ENCODE assay signal across 33 cellular contexts in genomic region chr18:48871391-48872166, GRCh38.
DNase-seq lines count a peak whose midpoint lies in the region; ATAC-seq and TF ChIP-seq lines count a peak whose summit lies in the region.
"Had no signal": no experiment of that assay in that cellular context is flagged by ENCODE, and none has a peak within 500 bp of the region (broad histone marks: within the 10 kb centered on the region; RNA-seq: fewer than 3 reads in every experiment).

No MANE protein-coding gene starts in this region.

- H3K4me2 ChIP-seq in BLaER1 (peak overlapping the region; percentile 39), trophoblast cell (ENCODE audit: low read length) (no peak overlapping the region)

- H3K79me1 ChIP-seq in trophoblast cell (ENCODE audit: low read length), result peaks cover 40% of the 10 kb centered on the region

- no peaks in the 10 kb centered on the region for H4K20me1 ChIP-seq in BLaER1

- no peak overlapping the region for H3K4me3 Mint-ChIP-seq in T-helper 17 cell
- no peak overlapping the region for H3K4me3 Mint-ChIP-seq in immature natural killer cell
- no peak overlapping the region for H3K4me3 Mint-ChIP-seq in WTC11
- H3K4me3 Mint-ChIP-seq: activated CD4-positive, alpha-beta memory T cell treated with anti-CD3 and anti-CD28 coated beads, Interleukin-2, amount 10 ng/mL, durations not matched to agents 7 days and 5 days; activated naive CD4-positive, alpha-beta T cell treated with anti-CD3 and anti-CD28 coated beads for 36 hours; activated T-helper 1 cell treated with anti-CD3 and anti-CD28 coated beads, Interleukin-12 subunit alpha, Interleukin-12 subunit beta, Interleukin-2, Interleukin-4 antibody, amounts not matched to agents 30 ng/mL and 10 ng/mL and 1 ng/mL, durations not matched to agents 14 hours and 24 hours and 36 hours; brain; memory B cell; stimulated activated effector memory CD8-positive, alpha-beta T cell treated with anti-CD3 and anti-CD28 coated beads, Interleukin-12 subunit alpha, Interleukin-12 subunit beta, amount 100 ng/mL, for 72 hours; T-helper 2 cell treated with Interferon-gamma antibody and Interleukin-4, amounts not matched to agents 5 μg/mL and 100 μg/mL, for 36 hours had no signal

- no peak for TF ChIP-seq CTCF in WTC11 (IDR thresholded peaks at IDR 0.05)

- POLR2A ChIA-PET in WTC11 (lab: Charles Lee), result no interaction called here

- H3K79me2 ChIP-seq in trophoblast cell (ENCODE audit: control insufficient read depth, insufficient read depth, low read length, poor library complexity), result peaks cover 5% of the 10 kb centered on the region

- no peak overlapping the region for H2AFZ ChIP-seq in trophoblast cell (ENCODE audit: insufficient read depth, low read length, poor library complexity)

- peak overlapping the region; percentile 69 for H3K18ac ChIP-seq in trophoblast cell (ENCODE audit: low read length)

- peak overlapping the region; percentile 79 for H2BK120ac ChIP-seq in trophoblast cell (ENCODE audit: insufficient read depth, low read length, poor library complexity)

- H2BK5ac ChIP-seq in trophoblast cell (ENCODE audit: low read depth, low read length, poor library complexity), result no peak overlapping the region

- ATAC-seq in T-helper 17 cell (no peak), WTC11 (no peak)
- ATAC-seq: gastrocnemius medialis; left colon; PC-3; Right ventricle myocardium inferior; sciatic nerve; SK-N-SH treated with all-trans-retinoic acid at 6 μM for 48 hours; stimulated activated effector memory CD8-positive, alpha-beta T cell treated with anti-CD3 and anti-CD28 coated beads, Interleukin-12 subunit alpha, Interleukin-12 subunit beta, amount 100 ng/mL, for 72 hours had no signal

- peaks cover 25% of the 10 kb centered on the region for H3K4me1 Mint-ChIP-seq in T-helper 17 cell
- peaks cover 38 to 39% of the 10 kb centered on the region in 2 donors for H3K4me1 Mint-ChIP-seq in immature natural killer cell
- H3K4me1 Mint-ChIP-seq in WTC11, result peaks cover 8% of the 10 kb centered on the region

- H2BK12ac ChIP-seq in trophoblast cell (ENCODE audit: low read length), result peak overlapping the region; percentile 97

- H4K8ac ChIP-seq in trophoblast cell (ENCODE audit: low read depth, low read length), result no peak overlapping the region

- H4K91ac ChIP-seq in trophoblast cell (ENCODE audit: low read depth, low read length), result peak overlapping the region; percentile 92

- H3K27ac ChIP-seq in BLaER1, result no peak overlapping the region
- no peak overlapping the region for H3K27ac ChIP-seq in trophoblast cell (ENCODE audit: low read depth, low read length)
- H3K27ac ChIP-seq: gastrocnemius medialis, neutrophil, prostate gland, suprapubic skin had no signal

- H3K9me3 Mint-ChIP-seq in immature natural killer cell, result no peaks in the 10 kb centered on the region
- no peaks in the 10 kb centered on the region for H3K9me3 Mint-ChIP-seq in WTC11
- H3K9me3 Mint-ChIP-seq: activated CD4-positive, alpha-beta memory T cell treated with anti-CD3 and anti-CD28 coated beads, Interleukin-2, amount 10 ng/mL, durations not matched to agents 7 days and 5 days; activated naive CD4-positive, alpha-beta T cell treated with anti-CD3 and anti-CD28 coated beads for 36 hours; activated T-helper 1 cell treated with anti-CD3 and anti-CD28 coated beads, Interleukin-12 subunit alpha, Interleukin-12 subunit beta, Interleukin-2, Interleukin-4 antibody, amounts not matched to agents 30 ng/mL and 10 ng/mL and 1 ng/mL, durations not matched to agents 14 hours and 24 hours and 36 hours; brain; memory B cell; stimulated activated effector memory CD8-positive, alpha-beta T cell treated with anti-CD3 and anti-CD28 coated beads, Interleukin-12 subunit alpha, Interleukin-12 subunit beta, amount 100 ng/mL, for 72 hours; T-helper 2 cell treated with Interferon-gamma antibody and Interleukin-4, amounts not matched to agents 5 μg/mL and 100 μg/mL, for 36 hours had no signal

- H3K27me3 ChIP-seq in BLaER1 (no peaks in the 10 kb centered on the region), trophoblast cell (ENCODE audit: insufficient read depth, low read length) (no peaks in the 10 kb centered on the region)
- H3K27me3 ChIP-seq: adrenal gland, gastrocnemius medialis, neutrophil, suprapubic skin had no signal

- H2AK5ac ChIP-seq in trophoblast cell (ENCODE audit: low read length), result peak overlapping the region; percentile 90

- H3K9ac ChIP-seq in BLaER1, result no peak overlapping the region
- no peak overlapping the region for H3K9ac ChIP-seq in trophoblast cell (ENCODE audit: low read length)

- H3K36me3 Mint-ChIP-seq in T-helper 17 cell (ENCODE audit: low read depth) (no peaks in the 10 kb centered on the region), immature natural killer cell (no peaks in the 10 kb centered on the region), WTC11 (no peaks in the 10 kb centered on the region)
- H3K36me3 Mint-ChIP-seq: brain, memory B cell had no signal

- H3K4ac ChIP-seq in trophoblast cell (ENCODE audit: low read depth, low read length), result peak overlapping the region; percentile 32

- H3K9me3 ChIP-seq in BLaER1, result no peaks in the 10 kb centered on the region
- H3K9me3 ChIP-seq in T-helper 17 cell (ENCODE audit: control insufficient read depth, low read length, poor library complexity, severe bottlenecking), result no peaks in the 10 kb centered on the region
- no peaks in the 10 kb centered on the region for H3K9me3 ChIP-seq in trophoblast cell (ENCODE audit: insufficient read depth, low read depth, low read length)
- H3K9me3 ChIP-seq: adrenal gland, gastrocnemius medialis, neutrophil, prostate gland, suprapubic skin had no signal

- H3K23ac ChIP-seq in trophoblast cell (ENCODE audit: low read length), result no peak overlapping the region

- H3K4me3 ChIP-seq in BLaER1, result no peak overlapping the region
- no peak overlapping the region for H3K4me3 ChIP-seq in trophoblast cell (ENCODE audit: low read depth, low read length)
- H3K4me3 ChIP-seq: adrenal gland, gastrocnemius medialis, prostate gland, suprapubic skin had no signal

- H3K27me3 Mint-ChIP-seq in T-helper 17 cell (no peaks in the 10 kb centered on the region), immature natural killer cell (ENCODE audit: low read depth in 3 of 3) (peaks cover 6 to 15% (median 9%) of the 10 kb centered on the region in 3 donors), WTC11 (ENCODE audit: low read depth) (peaks cover 5% of the 10 kb centered on the region; the same call in 1 of the 2 replicates)
- H3K27me3 Mint-ChIP-seq: activated CD4-positive, alpha-beta memory T cell treated with anti-CD3 and anti-CD28 coated beads, Interleukin-2, amount 10 ng/mL, durations not matched to agents 7 days and 5 days; memory B cell had no signal

- H3K36me3 ChIP-seq in BLaER1, result no peaks in the 10 kb centered on the region
- H3K36me3 ChIP-seq in trophoblast cell (ENCODE audit: control insufficient read depth in 1 of 2, insufficient read depth in 2 of 2, low read length in 2 of 2), result no peaks in the 10 kb centered on the region
- H3K36me3 ChIP-seq: adrenal gland, gastrocnemius medialis, neutrophil, prostate gland, suprapubic skin had no signal

- WGBS in trophoblast cell (ENCODE audit: extremely low coverage, insufficient coverage, insufficient read length), result no CpG with 5 or more reads among the region's 23 CpGs

- H3K27ac Mint-ChIP-seq in T-helper 17 cell (peak overlapping the region; percentile 47), immature natural killer cell (peak overlapping the region in 4 of 6 donors; percentile 32 to 60 (median 40)), WTC11 (no peak overlapping the region)
- H3K27ac Mint-ChIP-seq: activated CD4-positive, alpha-beta memory T cell treated with anti-CD3 and anti-CD28 coated beads, Interleukin-2, amount 10 ng/mL, durations not matched to agents 7 days and 5 days; activated naive CD4-positive, alpha-beta T cell treated with anti-CD3 and anti-CD28 coated beads for 36 hours; memory B cell; stimulated activated effector memory CD8-positive, alpha-beta T cell treated with anti-CD3 and anti-CD28 coated beads, Interleukin-12 subunit alpha, Interleukin-12 subunit beta, amount 100 ng/mL, for 72 hours; T-helper 2 cell treated with Interferon-gamma antibody and Interleukin-4, amounts not matched to agents 5 μg/mL and 100 μg/mL, for 36 hours had no signal

- DNase-seq in T-helper 17 cell, result no peak
- no peak for DNase-seq in immature natural killer cell
- no peak for DNase-seq in trophoblast cell
- DNase-seq in WTC11 (ENCODE audit: low spot score), result no peak
- no peak for DNase-seq in SW 1271 (lab: John Stamatoyannopoulos, UW)
- DNase-seq in stimulated activated naive CD4-positive, alpha-beta T cell treated with Interleukin-2 at 50 U/mL for 16 hours (lab: John Stamatoyannopoulos, UW), result no peak
- DNase-seq in NCI-H1105 treated with DMSO at 0.1 percent for 48 hours (lab: John Stamatoyannopoulos, UW), result no peak
- DNase-seq: activated CD4-positive, alpha-beta memory T cell treated with anti-CD3 and anti-CD28 coated beads, Interleukin-2, amount 10 ng/mL, durations not matched to agents 7 days and 5 days; activated CD8-positive, alpha-beta memory T cell treated with anti-CD3 and anti-CD28 coated beads, Interleukin-2, amount 50 U/mL, for 48 hours; activated naive CD4-positive, alpha-beta T cell treated with anti-CD3 and anti-CD28 coated beads for 36 hours; adrenal gland; EL; gastrocnemius medialis; hippocampal formation; KBM-7; left colon; NCI-H2029; NCI-H526; NK-92 treated with Interleukin-12 subunit alpha and Interleukin-12 subunit beta, amount 100 ng/mL, for 24 hours; PC-3; stimulated activated CD4-positive, alpha-beta T cell treated with anti-CD3 and anti-CD28 coated beads, Interleukin-15, amount 100 ng/mL, for 24 hours had no signal

- peaks cover 57% of the 10 kb centered on the region for H3K4me1 ChIP-seq in BLaER1
- H3K4me1 ChIP-seq in trophoblast cell (ENCODE audit: control insufficient read depth in 1 of 2, insufficient read depth in 2 of 2, low read length in 2 of 2), result peaks cover 31 to 32% of the 10 kb centered on the region in 2 experiments
- H3K4me1 ChIP-seq: prostate gland had no signal

- H4K12ac ChIP-seq in trophoblast cell (ENCODE audit: low read depth, low read length), result no peak overlapping the region

- peak overlapping the region; percentile 45 for H3K14ac ChIP-seq in trophoblast cell (ENCODE audit: low read length)

- CTCF ChIA-PET in WTC11 (lab: Charles Lee), result no interaction called here

TF ChIP-seq in WTC11, 78 proteins besides CTCF, POLR2A, EP300 and RAD21 (continues in another document):
- no peak for TF ChIP-seq ZNF423 (CRISPR knock-in tag; IDR thresholded peaks at IDR 0.05)
- no peak for TF ChIP-seq ATF3 (CRISPR knock-in tag; conservative IDR thresholded peaks at IDR 0.05)
- TF ChIP-seq MLX (CRISPR knock-in tag; IDR thresholded peaks at IDR 0.05), result no peak
